Comparison of ENCODE assay signal across 9 cellular contexts in the genomic region with DNA sequence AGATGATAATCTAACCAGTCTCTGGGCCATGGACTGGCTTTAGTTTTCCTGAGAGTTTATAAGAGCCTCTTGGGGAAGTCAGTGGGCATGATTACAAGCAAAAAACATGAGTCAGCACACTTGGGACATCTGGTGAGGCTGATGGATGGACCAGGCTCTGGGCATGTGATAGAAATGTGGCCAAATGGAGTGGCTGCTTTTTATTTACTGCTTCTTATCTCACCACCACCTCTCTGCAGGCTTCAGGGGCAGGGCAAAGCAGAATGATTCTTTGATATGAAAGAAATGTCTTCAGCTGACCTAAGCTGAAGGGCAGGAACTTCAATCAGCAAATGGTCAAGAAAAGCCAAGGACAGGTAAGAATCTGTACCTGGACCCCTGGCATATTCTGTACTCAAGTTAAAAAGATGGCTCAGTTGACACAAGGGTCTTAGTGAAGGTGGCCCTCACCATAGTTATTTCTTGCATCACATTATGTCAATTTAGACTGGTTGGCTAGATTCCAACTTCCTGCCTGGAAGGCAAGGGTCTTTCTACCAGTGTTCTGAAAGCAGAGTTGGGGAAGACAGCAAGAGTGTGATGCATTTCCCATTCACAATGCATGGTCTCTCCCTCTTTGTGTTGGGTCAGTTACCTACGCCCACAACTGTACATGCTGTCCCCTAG.
DNase-seq lines count a peak whose midpoint lies in the region; ATAC-seq and TF ChIP-seq lines count a peak whose summit lies in the region.
"Had no signal": no experiment of that assay in that cellular context is flagged by ENCODE, and none has a peak within 500 bp of the region (broad histone marks: within the 10 kb centered on the region; RNA-seq: fewer than 3 reads in every experiment).

No MANE protein-coding gene starts in this region.

- no peaks in the 10 kb centered on the region for H3K9me3 Mint-ChIP-seq in WTC11
- H3K9me3 Mint-ChIP-seq: activated B cell treated with CpG ODN at 0.5 μM for 24 hours had no signal

- DNase-seq in ELR (ENCODE audit: low read depth) (peak; percentile 47), NB4 (ENCODE audit: low read depth) (peak; percentile 77), dedifferentiated amniotic fluid mesenchymal stem cell (ENCODE audit: extremely low spot score) (peak; percentile 31), skeletal muscle cell (ENCODE audit: low read depth) (peak; percentile 72), WTC11 (ENCODE audit: low spot score) (no peak), NCI-H2171 treated with DMSO at 0.1 percent for 48 hours (lab: John Stamatoyannopoulos, UW) (no peak)
- DNase-seq: activated B cell treated with CpG ODN at 0.5 μM for 24 hours; stimulated activated CD4-positive, alpha-beta T cell treated with anti-CD3 and anti-CD28 coated beads, Interleukin-2, amount 100 ng/mL, for 48 hours had no signal

- TF ChIP-seq CTCF in NB4 (IDR thresholded peaks at IDR 0.05; ENCODE audit: low read depth, low read length) (no peak), WTC11 (IDR thresholded peaks at IDR 0.05) (no peak)

- H3K4me3 Mint-ChIP-seq in WTC11 = no peak overlapping the region
- H3K4me3 Mint-ChIP-seq: activated B cell treated with CpG ODN at 0.5 μM for 24 hours had no signal

- H3K27me3 Mint-ChIP-seq in WTC11 (ENCODE audit: low read depth) = no peaks in the 10 kb centered on the region
- H3K27me3 Mint-ChIP-seq: activated B cell treated with CpG ODN at 0.5 μM for 24 hours had no signal

- no peaks in the 10 kb centered on the region for H3K4me1 Mint-ChIP-seq in WTC11

- H3K36me3 Mint-ChIP-seq in WTC11 = no peaks in the 10 kb centered on the region

- H3K4me3 ChIP-seq in NB4 (ENCODE audit: low read depth, low read length) = no peak overlapping the region
- no peak overlapping the region for H3K4me3 ChIP-seq in skeletal muscle cell (ENCODE audit: low read depth, low read length)

- TF ChIP-seq POLR2A in NB4 (IDR thresholded peaks at IDR 0.05; ENCODE audit: extremely low read depth, insufficient read length) = no peak

- CTCF ChIA-PET in WTC11 (lab: Charles Lee) = no interaction called here

- ATAC-seq in HG03025 (IDR thresholded peaks at IDR 0.05; ENCODE audit: low FRiP score, unreplicated experiment) (no peak), WTC11 (no peak)

- no peak overlapping the region for H3K27ac Mint-ChIP-seq in WTC11
- H3K27ac Mint-ChIP-seq: activated B cell treated with CpG ODN at 0.5 μM for 24 hours had no signal

- POLR2A ChIA-PET in WTC11 (lab: Charles Lee) = no interaction called here

TF ChIP-seq in WTC11, 78 proteins besides CTCF, POLR2A, EP300 and RAD21:
- TF ChIP-seq ZNF416 (CRISPR knock-in tag; IDR thresholded peaks at IDR 0.05) (no peak), ZNF396 (CRISPR knock-in tag; IDR thresholded peaks at IDR 0.05; ENCODE audit: borderline replicate concordance) (no peak), RELA (CRISPR knock-in tag; IDR thresholded peaks at IDR 0.05; ENCODE audit: borderline replicate concordance) (no peak), ZBTB21 (CRISPR knock-in tag; IDR thresholded peaks at IDR 0.05; ENCODE audit: borderline replicate concordance) (no peak), ZNF317 (CRISPR knock-in tag; IDR thresholded peaks at IDR 0.05; ENCODE audit: borderline replicate concordance, low read depth) (no peak), ZNF423 (CRISPR knock-in tag; IDR thresholded peaks at IDR 0.05) (no peak), FOXK1 (CRISPR knock-in tag; IDR thresholded peaks at IDR 0.05) (no peak), NR3C1 (CRISPR knock-in tag; conservative IDR thresholded peaks at IDR 0.05; ENCODE audit: low read depth) (no peak), TEAD4 (CRISPR knock-in tag; IDR thresholded peaks at IDR 0.05) (no peak), CREM (CRISPR knock-in tag; IDR thresholded peaks at IDR 0.05) (no peak), HMGA2 (CRISPR knock-in tag; IDR thresholded peaks at IDR 0.05) (no peak), ZNF232 (CRISPR knock-in tag; IDR thresholded peaks at IDR 0.05) (no peak), ZNF138 (CRISPR knock-in tag; conservative IDR thresholded peaks at IDR 0.05) (no peak), NFYB (CRISPR knock-in tag; conservative IDR thresholded peaks at IDR 0.05; ENCODE audit: low read depth) (no peak)
- TF ChIP-seq, protein P1, sequence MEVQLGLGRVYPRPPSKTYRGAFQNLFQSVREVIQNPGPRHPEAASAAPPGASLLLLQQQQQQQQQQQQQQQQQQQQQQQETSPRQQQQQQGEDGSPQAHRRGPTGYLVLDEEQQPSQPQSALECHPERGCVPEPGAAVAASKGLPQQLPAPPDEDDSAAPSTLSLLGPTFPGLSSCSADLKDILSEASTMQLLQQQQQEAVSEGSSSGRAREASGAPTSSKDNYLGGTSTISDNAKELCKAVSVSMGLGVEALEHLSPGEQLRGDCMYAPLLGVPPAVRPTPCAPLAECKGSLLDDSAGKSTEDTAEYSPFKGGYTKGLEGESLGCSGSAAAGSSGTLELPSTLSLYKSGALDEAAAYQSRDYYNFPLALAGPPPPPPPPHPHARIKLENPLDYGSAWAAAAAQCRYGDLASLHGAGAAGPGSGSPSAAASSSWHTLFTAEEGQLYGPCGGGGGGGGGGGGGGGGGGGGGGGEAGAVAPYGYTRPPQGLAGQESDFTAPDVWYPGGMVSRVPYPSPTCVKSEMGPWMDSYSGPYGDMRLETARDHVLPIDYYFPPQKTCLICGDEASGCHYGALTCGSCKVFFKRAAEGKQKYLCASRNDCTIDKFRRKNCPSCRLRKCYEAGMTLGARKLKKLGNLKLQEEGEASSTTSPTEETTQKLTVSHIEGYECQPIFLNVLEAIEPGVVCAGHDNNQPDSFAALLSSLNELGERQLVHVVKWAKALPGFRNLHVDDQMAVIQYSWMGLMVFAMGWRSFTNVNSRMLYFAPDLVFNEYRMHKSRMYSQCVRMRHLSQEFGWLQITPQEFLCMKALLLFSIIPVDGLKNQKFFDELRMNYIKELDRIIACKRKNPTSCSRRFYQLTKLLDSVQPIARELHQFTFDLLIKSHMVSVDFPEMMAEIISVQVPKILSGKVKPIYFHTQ (CRISPR knock-in tag; IDR thresholded peaks at IDR 0.05) = no peak
- TF ChIP-seq, protein P2, sequence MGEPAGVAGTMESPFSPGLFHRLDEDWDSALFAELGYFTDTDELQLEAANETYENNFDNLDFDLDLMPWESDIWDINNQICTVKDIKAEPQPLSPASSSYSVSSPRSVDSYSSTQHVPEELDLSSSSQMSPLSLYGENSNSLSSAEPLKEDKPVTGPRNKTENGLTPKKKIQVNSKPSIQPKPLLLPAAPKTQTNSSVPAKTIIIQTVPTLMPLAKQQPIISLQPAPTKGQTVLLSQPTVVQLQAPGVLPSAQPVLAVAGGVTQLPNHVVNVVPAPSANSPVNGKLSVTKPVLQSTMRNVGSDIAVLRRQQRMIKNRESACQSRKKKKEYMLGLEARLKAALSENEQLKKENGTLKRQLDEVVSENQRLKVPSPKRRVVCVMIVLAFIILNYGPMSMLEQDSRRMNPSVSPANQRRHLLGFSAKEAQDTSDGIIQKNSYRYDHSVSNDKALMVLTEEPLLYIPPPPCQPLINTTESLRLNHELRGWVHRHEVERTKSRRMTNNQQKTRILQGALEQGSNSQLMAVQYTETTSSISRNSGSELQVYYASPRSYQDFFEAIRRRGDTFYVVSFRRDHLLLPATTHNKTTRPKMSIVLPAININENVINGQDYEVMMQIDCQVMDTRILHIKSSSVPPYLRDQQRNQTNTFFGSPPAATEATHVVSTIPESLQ (CRISPR knock-in tag; IDR thresholded peaks at IDR 0.05) = no peak
TF ChIP-seq in WTC11: peak in this region for 0.

Comparison
In these comparisons a context has a peak if more than half of its experiments do, and no peak if none do; other contexts are left out.
1. DNase-seq: peak in ELR (single experiment), NB4 (single experiment), dedifferentiated amniotic fluid mesenchymal stem cell (single experiment) and skeletal muscle cell (single experiment); none in WTC11 (single experiment) and NCI-H2171 treated with DMSO at 0.1 percent for 48 hours (single experiment).